ENCODE assay signal across 19 cellular contexts in genomic region chr10:59831658-59832503, GRCh38.
DNase-seq lines count a peak whose midpoint lies in the region; ATAC-seq, FAIRE-seq and TF ChIP-seq lines count a peak whose summit lies in the region.
"Had no signal": no experiment of that assay in that cellular context is flagged by ENCODE, and none has a peak within 500 bp of the region (broad histone marks: within the 10 kb centered on the region; RNA-seq: fewer than 3 reads in every experiment).

No MANE protein-coding gene starts in this region.

- peaks cover 2% of the 10 kb centered on the region; the same call in 1 of the 2 replicates for H3K79me2 ChIP-seq in OCI-LY1 (ENCODE audit: insufficient read depth, low read length)

- no peak for FAIRE-seq in H54 (lab: Jason Lieb, UNC)

- no peak overlapping the region for H3K9ac ChIP-seq in OCI-LY1 (ENCODE audit: low read length)

- DNase-seq in natural killer cell (no peak), epithelial cell of prostate (ENCODE audit: low read depth, low spot score) (peak; percentile 37), NCI-H1417 (lab: John Stamatoyannopoulos, UW) (no peak), upper lobe of left lung (no peak), H54 (ENCODE audit: insufficient read length, low spot score) (no peak), aorta (no peak)
- no peak for DNase-seq in natural killer cell treated with Interleukin-12 subunit alpha and Interleukin-12 subunit beta and Interleukin-15 and Interleukin-18, amount 100 ng/mL, for 72 hours (ENCODE audit: low spot score)
- DNase-seq: activated B cell treated with CpG ODN at 0.5 μM for 24 hours; left lung; mucosa of descending colon; NCI-H146; NCI-H2171 treated with DMSO at 0.1 percent for 48 hours; NCI-H748 treated with DMSO at 0.1 percent for 48 hours; PC-3; stimulated activated CD4-positive, alpha-beta T cell treated with anti-CD3 and anti-CD28 coated beads, Interleukin-12 subunit alpha, Interleukin-12 subunit beta, amount 100 ng/mL, for 4 hours; T-helper 17 cell; testis had no signal

- H3K9me3 Mint-ChIP-seq in natural killer cell, result no peaks in the 10 kb centered on the region
- H3K9me3 Mint-ChIP-seq in natural killer cell treated with Interleukin-12 subunit alpha and Interleukin-12 subunit beta and Interleukin-15 and Interleukin-18, amount 100 ng/mL, for 72 hours, result no peaks in the 10 kb centered on the region
- H3K9me3 Mint-ChIP-seq: activated B cell treated with CpG ODN at 0.5 μM for 24 hours had no signal

- no peaks in the 10 kb centered on the region for H3K9me3 ChIP-seq in OCI-LY1 (ENCODE audit: low read length)
- H3K9me3 ChIP-seq in upper lobe of left lung, result no peaks in the 10 kb centered on the region
- no peaks in the 10 kb centered on the region for H3K9me3 ChIP-seq in aorta (ENCODE audit: control insufficient read depth, low read length)
- H3K9me3 ChIP-seq: left lung, mucosa of descending colon, neutrophil, testis had no signal

- TF ChIP-seq CTCF in natural killer cell (IDR thresholded peaks at IDR 0.05), result no peak
- TF ChIP-seq CTCF in OCI-LY1 (IDR thresholded peaks at IDR 0.05; ENCODE audit: low read length), result no peak
- no peak for TF ChIP-seq CTCF in upper lobe of left lung (IDR thresholded peaks at IDR 0.05)

- H3K9me2 ChIP-seq in OCI-LY1 (ENCODE audit: low read depth, low read length), result no peaks in the 10 kb centered on the region

- no peaks in the 10 kb centered on the region for H4K20me1 ChIP-seq in OCI-LY1 (ENCODE audit: insufficient read depth, low read length)

- H3K27ac ChIP-seq in OCI-LY1 (ENCODE audit: low read depth, low read length, poor library complexity, severe bottlenecking) (peak overlapping the region; percentile 2), epithelial cell of prostate (no peak overlapping the region), upper lobe of left lung (no peak overlapping the region), aorta (ENCODE audit: low read depth in 1 of 2, low read length in 2 of 2) (no peak overlapping the region)
- H3K27ac ChIP-seq: left lung, neutrophil, testis had no signal

- intact Hi-C loops in natural killer cell (cut with micrococcal nuclease), result no loop called here
- intact Hi-C loops in aorta (cut with DNase I), result loop anchor here in 1 of 2 donors (5.0 to 10.0 kb wide), 2 partner anchors 75 to 207 kb away; partner anchors contain the start of gene CCDC6

- peaks cover 35 to 36% of the 10 kb centered on the region in 2 donors for H3K4me1 Mint-ChIP-seq in natural killer cell
- peaks cover 50 to 55% of the 10 kb centered on the region in 2 donors for H3K4me1 Mint-ChIP-seq in natural killer cell treated with Interleukin-12 subunit alpha and Interleukin-12 subunit beta and Interleukin-15 and Interleukin-18, amount 100 ng/mL, for 72 hours (ENCODE audit: low read depth in 2 of 2)

- no peak overlapping the region for H3K4me2 ChIP-seq in OCI-LY1 (ENCODE audit: low read length)

- no peak overlapping the region for H2AFZ ChIP-seq in OCI-LY1 (ENCODE audit: low read length)

- H3K4me3 Mint-ChIP-seq in natural killer cell, result no peak overlapping the region
- H3K4me3 Mint-ChIP-seq in natural killer cell treated with Interleukin-12 subunit alpha and Interleukin-12 subunit beta and Interleukin-15 and Interleukin-18, amount 100 ng/mL, for 72 hours, result no peak overlapping the region
- H3K4me3 Mint-ChIP-seq: activated B cell treated with CpG ODN at 0.5 μM for 24 hours, T-helper 17 cell had no signal

- peaks cover 15% of the 10 kb centered on the region for H3K36me3 Mint-ChIP-seq in natural killer cell
- H3K36me3 Mint-ChIP-seq in natural killer cell treated with Interleukin-12 subunit alpha and Interleukin-12 subunit beta and Interleukin-15 and Interleukin-18, amount 100 ng/mL, for 72 hours, result peaks cover 21% of the 10 kb centered on the region

- peaks cover 13% of the 10 kb centered on the region for H3F3A ChIP-seq in OCI-LY1 (ENCODE audit: insufficient read depth, low read length)

- H3K27ac Mint-ChIP-seq in natural killer cell, result peak overlapping the region; percentile 42 to 50
- peak overlapping the region in 1 of 2 donors; percentile 43 for H3K27ac Mint-ChIP-seq in natural killer cell treated with Interleukin-12 subunit alpha and Interleukin-12 subunit beta and Interleukin-15 and Interleukin-18, amount 100 ng/mL, for 72 hours
- H3K27ac Mint-ChIP-seq: T-helper 17 cell had no signal

- TF ChIP-seq EP300 in upper lobe of left lung (IDR thresholded peaks at IDR 0.05), result no peak

- H3K4me1 ChIP-seq in OCI-LY1 (ENCODE audit: insufficient read depth, low read length, severe bottlenecking) (peaks cover 33% of the 10 kb centered on the region), upper lobe of left lung (no peaks in the 10 kb centered on the region), aorta (ENCODE audit: control insufficient read depth in 1 of 2, insufficient read depth in 2 of 2, low read length in 2 of 2) (peaks cover 5 to 6% of the 10 kb centered on the region in 2 donors)
- H3K4me1 ChIP-seq: left lung, testis had no signal

- TF ChIP-seq POLR2A in upper lobe of left lung (IDR thresholded peaks at IDR 0.05) (no peak), H54 (IDR thresholded peaks at IDR 0.05; ENCODE audit: low read depth, low read length) (no peak)

- H3K27me3 Mint-ChIP-seq in natural killer cell (ENCODE audit: low read depth in 2 of 2), result no peaks in the 10 kb centered on the region
- H3K27me3 Mint-ChIP-seq in natural killer cell treated with Interleukin-12 subunit alpha and Interleukin-12 subunit beta and Interleukin-15 and Interleukin-18, amount 100 ng/mL, for 72 hours, result no peaks in the 10 kb centered on the region
- H3K27me3 Mint-ChIP-seq: activated B cell treated with CpG ODN at 0.5 μM for 24 hours, T-helper 17 cell had no signal

- no peak for ATAC-seq in natural killer cell
- ATAC-seq in natural killer cell treated with Interleukin-12 subunit alpha and Interleukin-12 subunit beta and Interleukin-15 and Interleukin-18, amount 100 ng/mL, for 72 hours, result no peak
- no peak for ATAC-seq in upper lobe of left lung (ENCODE audit: low FRiP score in 2 of 2)
- ATAC-seq in aorta (ENCODE audit: low FRiP score), result no peak
- ATAC-seq: left lung, mucosa of descending colon, PC-3, T-helper 17 cell had no signal

- H3K4me3 ChIP-seq in OCI-LY1 (ENCODE audit: low read depth, low read length, poor library complexity, severe bottlenecking) (no peak overlapping the region), upper lobe of left lung (no peak overlapping the region), aorta (ENCODE audit: low read length in 2 of 2) (no peak overlapping the region)
- H3K4me3 ChIP-seq: left lung, mucosa of descending colon, testis had no signal

- H3K27me3 ChIP-seq in OCI-LY1 (ENCODE audit: insufficient read depth, low read length) (no peaks in the 10 kb centered on the region), upper lobe of left lung (no peaks in the 10 kb centered on the region), aorta (ENCODE audit: control insufficient read depth in 1 of 2, insufficient read depth in 2 of 2, low read length in 1 of 2) (no peaks in the 10 kb centered on the region)
- H3K27me3 ChIP-seq: left lung, neutrophil, testis had no signal

- 87 to 88% methylated on average over 5 of the region's 5 CpGs for WGBS in upper lobe of left lung, 2 donors
- 90 to 93% methylated on average over 5 of the region's 5 CpGs for WGBS in aorta, 2 donors

- H3K36me3 ChIP-seq in OCI-LY1 (ENCODE audit: insufficient read depth, low read length) (peaks cover 49% of the 10 kb centered on the region; the same call in 1 of the 2 replicates), upper lobe of left lung (peaks cover 0 to 24% (median 5%) of the 10 kb centered on the region in 4 donors), aorta (ENCODE audit: control insufficient read depth in 1 of 2, insufficient read depth in 2 of 2, low read length in 1 of 2) (peaks cover 0 to 2% of the 10 kb centered on the region in 2 donors)
- H3K36me3 ChIP-seq: neutrophil had no signal
